In the genomic region with DNA sequence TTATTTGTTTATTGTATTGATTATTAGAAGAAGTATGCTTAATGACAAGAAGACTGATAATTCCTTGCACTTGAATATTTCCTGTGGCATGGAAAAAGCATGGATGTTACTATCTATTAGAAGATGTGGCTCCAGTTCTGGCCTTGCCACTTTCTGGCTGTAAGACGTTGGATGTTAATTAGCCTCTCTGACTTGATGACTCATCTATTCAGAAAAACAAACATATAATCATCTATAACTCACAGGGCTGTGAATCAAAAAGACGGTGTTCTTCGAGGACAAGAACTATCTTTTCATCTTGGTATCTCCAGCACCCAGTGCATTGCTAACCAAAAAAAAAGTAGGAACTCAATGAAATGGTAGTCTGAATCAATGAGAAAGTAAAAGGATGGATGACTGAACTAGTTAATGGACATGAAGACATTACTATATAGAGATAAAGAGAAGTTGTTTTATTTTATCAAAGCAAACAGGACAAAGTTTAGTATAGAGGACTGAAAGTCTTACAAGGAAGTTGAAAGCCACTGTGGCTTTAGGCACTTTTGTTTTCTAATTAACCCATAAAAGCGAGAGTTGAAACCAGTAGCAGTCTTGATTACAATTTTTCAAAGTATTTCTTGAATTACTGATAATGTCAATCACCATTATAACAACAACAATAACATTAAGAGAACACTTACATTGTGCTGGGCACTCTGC, we compare ENCODE assay signal across 27 cellular contexts.
"Had no signal": no experiment of that assay in that cellular context is flagged by ENCODE, and none has a peak within 500 bp of the region (broad histone marks: within the 10 kb centered on the region; RNA-seq: fewer than 3 reads in every experiment).

No MANE protein-coding gene starts in this region.

- H3K36me3 Mint-ChIP-seq: naive thymus-derived CD4-positive, alpha-beta T cell; type B pancreatic cell had no signal

- H3K4me3 Mint-ChIP-seq: activated CD4-positive, alpha-beta memory T cell treated with anti-CD3 and anti-CD28 coated beads, Interleukin-2, amount 10 ng/mL, durations not matched to agents 7 days and 5 days; activated CD4-positive, alpha-beta T cell treated with anti-CD3 and anti-CD28 coated beads, Interleukin-2, amount 10 ng/mL, durations not matched to agents 24 days and 14 days; activated naive CD8-positive, alpha-beta T cell treated with anti-CD3 and anti-CD28 coated beads, Interleukin-2, amount 50 U/mL, for 24 hours; activated T-helper 1 cell treated with anti-CD3 and anti-CD28 coated beads, Interleukin-12 subunit alpha, Interleukin-12 subunit beta, Interleukin-2, Interleukin-4 antibody, amounts not matched to agents 30 ng/mL and 10 ng/mL and 1 ng/mL, durations not matched to agents 14 hours and 24 hours and 36 hours; dendritic cell treated with granulocyte-macrophage colony-stimulating factor and Interleukin-4, amounts not matched to agents 40 ng/mL and 50 ng/mL, for 4 days; naive thymus-derived CD4-positive, alpha-beta T cell; neural crest cell; type B pancreatic cell had no signal

- H3K27me3 ChIP-seq: body of pancreas, gastrocnemius medialis, sigmoid colon had no signal

- H3K4me1 Mint-ChIP-seq: activated CD4-positive, alpha-beta memory T cell treated with anti-CD3 and anti-CD28 coated beads, Interleukin-2, amount 10 ng/mL, durations not matched to agents 7 days and 5 days; activated CD4-positive, alpha-beta T cell treated with anti-CD3 and anti-CD28 coated beads, Interleukin-2, amount 10 ng/mL, durations not matched to agents 24 days and 14 days; activated naive CD8-positive, alpha-beta T cell treated with anti-CD3 and anti-CD28 coated beads, Interleukin-2, amount 50 U/mL, for 24 hours; naive thymus-derived CD4-positive, alpha-beta T cell had no signal

- H3K4me1 ChIP-seq: body of pancreas, gastrocnemius medialis had no signal

- H3K27ac ChIP-seq: body of pancreas, gastrocnemius medialis, sigmoid colon, thoracic aorta, VCaP had no signal

- H3K9me3 Mint-ChIP-seq: activated T-helper 1 cell treated with anti-CD3 and anti-CD28 coated beads, Interleukin-12 subunit alpha, Interleukin-12 subunit beta, Interleukin-2, Interleukin-4 antibody, amounts not matched to agents 30 ng/mL and 10 ng/mL and 1 ng/mL, durations not matched to agents 14 hours and 24 hours and 36 hours; type B pancreatic cell had no signal

- H3K27me3 Mint-ChIP-seq: activated CD4-positive, alpha-beta memory T cell treated with anti-CD3 and anti-CD28 coated beads, Interleukin-2, amount 10 ng/mL, durations not matched to agents 7 days and 5 days; activated CD4-positive, alpha-beta T cell treated with anti-CD3 and anti-CD28 coated beads, Interleukin-2, amount 10 ng/mL, durations not matched to agents 24 days and 14 days; activated naive CD8-positive, alpha-beta T cell treated with anti-CD3 and anti-CD28 coated beads, Interleukin-2, amount 50 U/mL, for 24 hours; dendritic cell treated with granulocyte-macrophage colony-stimulating factor and Interleukin-4, amounts not matched to agents 40 ng/mL and 50 ng/mL, for 4 days; type B pancreatic cell had no signal

- DNase-seq: activated CD4-positive, alpha-beta memory T cell treated with anti-CD3 and anti-CD28 coated beads, Interleukin-2, amount 10 ng/mL, durations not matched to agents 7 days and 5 days; activated CD4-positive, alpha-beta T cell treated with anti-CD3 and anti-CD28 coated beads, Interleukin-2, amount 10 ng/mL, durations not matched to agents 24 days and 14 days; activated gamma-delta T cell; activated naive CD4-positive, alpha-beta T cell treated with anti-CD3 and anti-CD28 coated beads, Interleukin-2, amount 50 U/mL, for 16 hours; activated naive CD8-positive, alpha-beta T cell treated with anti-CD3 and anti-CD28 coated beads, Interleukin-2, amount 50 U/mL, for 24 hours; body of pancreas; caudate nucleus; effector CD4-positive, alpha-beta T cell; gastrocnemius medialis; left cardiac atrium; mesendoderm; naive thymus-derived CD4-positive, alpha-beta T cell; occipital lobe; posterior cingulate gyrus; sigmoid colon; stimulated activated CD4-positive, alpha-beta T cell treated with anti-CD3 and anti-CD28 coated beads, Interleukin-2, amount 100 ng/mL, for 48 hours; stimulated activated naive CD4-positive, alpha-beta T cell had no signal

- H3K9me3 ChIP-seq: body of pancreas, gastrocnemius medialis, sigmoid colon, thoracic aorta had no signal

- H3K4me3 ChIP-seq: body of pancreas, gastrocnemius medialis, sigmoid colon, thoracic aorta had no signal

- ATAC-seq: activated CD4-positive, CD25-positive, alpha-beta regulatory T cell treated with anti-CD3 and anti-CD28 coated beads, Interleukin-2, amount 50 U/mL, for 24 hours; activated naive CD8-positive, alpha-beta T cell treated with anti-CD3 and anti-CD28 coated beads, Interleukin-2, amount 50 U/mL, for 24 hours; body of pancreas; esophagus mucosa; gastrocnemius medialis; left cardiac atrium; naive thymus-derived CD4-positive, alpha-beta T cell had no signal

- H3K27ac Mint-ChIP-seq: activated CD4-positive, alpha-beta memory T cell treated with anti-CD3 and anti-CD28 coated beads, Interleukin-2, amount 10 ng/mL, durations not matched to agents 7 days and 5 days; activated CD4-positive, alpha-beta T cell treated with anti-CD3 and anti-CD28 coated beads, Interleukin-2, amount 10 ng/mL, durations not matched to agents 24 days and 14 days; activated naive CD8-positive, alpha-beta T cell treated with anti-CD3 and anti-CD28 coated beads, Interleukin-2, amount 50 U/mL, for 24 hours; activated T-helper 1 cell treated with anti-CD3 and anti-CD28 coated beads, Interleukin-12 subunit alpha, Interleukin-12 subunit beta, Interleukin-2, Interleukin-4 antibody, amounts not matched to agents 30 ng/mL and 10 ng/mL and 1 ng/mL, durations not matched to agents 14 hours and 24 hours and 36 hours; dendritic cell treated with granulocyte-macrophage colony-stimulating factor and Interleukin-4, amounts not matched to agents 40 ng/mL and 50 ng/mL, for 4 days; naive thymus-derived CD4-positive, alpha-beta T cell; type B pancreatic cell had no signal

- H3K36me3 ChIP-seq: gastrocnemius medialis, sigmoid colon, thoracic aorta had no signal

- FAIRE-seq: endometrium, islet of Langerhans had no signal
